Comparison of ENCODE assay signal across 10 cellular contexts in genomic region chr14:73749706-73750105, GRCh38. TPM values are rescaled to one million over a fixed set of nuclear protein-coding genes. Genes with fewer than 3 reads are reported as not detected.
DNase-seq lines count a peak whose midpoint lies in the region; ATAC-seq and TF ChIP-seq lines count a peak whose summit lies in the region.
"Had no signal": no experiment of that assay in that cellular context is flagged by ENCODE, and none has a peak within 500 bp of the region (broad histone marks: within the 10 kb centered on the region; RNA-seq: fewer than 3 reads in every experiment).

No MANE protein-coding gene starts in this region.

- no peak overlapping the region for H4K5ac ChIP-seq in H9 (ENCODE audit: insufficient read length, low read depth, low read length)

- H3K23ac ChIP-seq in H9 (ENCODE audit: insufficient read length, low read depth, low read length) = no peak overlapping the region

- H3K9ac ChIP-seq in H9 (ENCODE audit: extremely low read depth, insufficient read length, low read length) = no peak overlapping the region

- no peak overlapping the region for H4K91ac ChIP-seq in H9 (ENCODE audit: insufficient read length, low read depth, low read length)

- H3K27me3 ChIP-seq in H9 (ENCODE audit: insufficient read depth, low read length) (no peaks in the 10 kb centered on the region), gastroesophageal sphincter (no peaks in the 10 kb centered on the region), spleen (replicated peaks in 1 of 7) (no peaks in the 10 kb centered on the region)

- H2AFZ ChIP-seq in H9 (ENCODE audit: low read length) = no peak overlapping the region

- H3K4ac ChIP-seq in H9 (ENCODE audit: low read depth, low read length) = no peak overlapping the region

- H3K18ac ChIP-seq in H9 (ENCODE audit: insufficient read length, low read depth, low read length) = no peak overlapping the region

- H3K79me2 ChIP-seq in H9 (ENCODE audit: insufficient read depth, low read length) = peaks cover 4% of the 10 kb centered on the region; the same call in 1 of the 2 replicates

- H3K79me1 ChIP-seq in H9 (ENCODE audit: insufficient read depth, low read depth, low read length, poor library complexity, severe bottlenecking) = no peaks in the 10 kb centered on the region

- intact Hi-C loops in activated CD4-positive, alpha-beta memory T cell treated with anti-CD3 and anti-CD28 coated beads for 36 hours (cut with micrococcal nuclease) = loop anchor here (5.0 to 10.0 kb wide), 2 partner anchors 38 to 335 kb away; partner anchors contain the start of genes ALDH6A1 and LIN52
- intact Hi-C loops in spleen (cut with DNase I; ENCODE audit: low total_unique reads) = loop anchor here (5.0 kb wide), 1 partner anchor 38 kb away; no protein-coding TSS in a partner anchor

- H3K4me1 ChIP-seq in H9 (ENCODE audit: insufficient read depth, low read length) (peaks cover 6% of the 10 kb centered on the region; the same call in 1 of the 2 replicates), gastroesophageal sphincter (peaks cover 49 to 100% (median 81%) of the 10 kb centered on the region in 3 donors), spleen (peaks cover 93 to 100% (median 100%) of the 10 kb centered on the region in 6 donors)

- TF ChIP-seq CTCF in H9 (conservative IDR thresholded peaks at IDR 0.05) (no peak), gastroesophageal sphincter (IDR thresholded peaks at IDR 0.05) (no peak), spleen (IDR thresholded peaks at IDR 0.05 in 8 of 11, conservative IDR thresholded peaks at IDR 0.05 in 3 of 11) (no peak)

- WGBS in H9 (ENCODE audit: extremely low coverage, insufficient read length, low lambda C conversion rate) = no CpG with 5 or more reads among the region's 6 CpGs
- WGBS in gastroesophageal sphincter (ENCODE audit: low coverage in 1 of 2), 2 donors = 33% methylated on average over 4 of the region's 6 CpGs; no CpG with 5 or more reads in 1 of the 2 donors
- WGBS in spleen, 5 donors = 43 to 58% (median 46%) methylated on average over 6 of the region's 6 CpGs

- H2BK20ac ChIP-seq in H9 (ENCODE audit: low read depth, low read length, poor library complexity, severe bottlenecking) = no peak overlapping the region

- no peak overlapping the region for H3K27ac Mint-ChIP-seq in H9
- H3K27ac Mint-ChIP-seq in activated CD4-positive, alpha-beta memory T cell treated with anti-CD3 and anti-CD28 coated beads for 36 hours = peak overlapping the region; percentile 33

- H2AK5ac ChIP-seq in H9 (ENCODE audit: insufficient read length, low read length) = no peak overlapping the region

- no peak overlapping the region for H4K8ac ChIP-seq in H9 (replicated peaks; ENCODE audit: insufficient read length, low read depth, low read length)

- CTCF ChIA-PET in activated CD4-positive, alpha-beta memory T cell treated with anti-CD3 and anti-CD28 coated beads for 36 hours (lab: Charles Lee) = interaction anchor here (0.5 to 2.7 kb wide), 8 partner anchors 8 to 76 kb away, joined by 3 to 12 read pairs (median 4); a partner anchor contains a TSS

- peak; percentile 22 for DNase-seq in H9
- DNase-seq in activated CD4-positive, alpha-beta memory T cell treated with anti-CD3 and anti-CD28 coated beads for 36 hours = no peak
- peak; percentile 71 for DNase-seq in spleen
- no peak for DNase-seq in left lobe of liver (ENCODE audit: low spot score)
- DNase-seq: RPMI8226 had no signal

- no peak for ATAC-seq in gastroesophageal sphincter
- no peak for ATAC-seq in HG02981 (IDR thresholded peaks at IDR 0.05; ENCODE audit: unreplicated experiment)
- no peak for ATAC-seq in HG03196 (IDR thresholded peaks at IDR 0.05; ENCODE audit: unreplicated experiment)
- no peak for ATAC-seq in left lobe of liver
- no peak for ATAC-seq in esophagus mucosa
- ATAC-seq: activated CD4-positive, CD25-positive, alpha-beta regulatory T cell treated with anti-CD3 and anti-CD28 coated beads, Interleukin-2, amount 50 U/mL, for 24 hours had no signal

- TF ChIP-seq EP300 in gastroesophageal sphincter (IDR thresholded peaks at IDR 0.05) = no peak

- TF ChIP-seq POLR2A in gastroesophageal sphincter (IDR thresholded peaks at IDR 0.05) = no peak
- TF ChIP-seq POLR2A in spleen (IDR thresholded peaks at IDR 0.05) = no peak

- peaks cover 2% of the 10 kb centered on the region for H4K20me1 ChIP-seq in H9 (ENCODE audit: control insufficient read depth, insufficient read depth, insufficient read length)

- H2BK120ac ChIP-seq in H9 (ENCODE audit: low read depth, low read length, poor library complexity, severe bottlenecking) = no peak overlapping the region

- no peak overlapping the region for H2BK15ac ChIP-seq in H9 (ENCODE audit: low read depth, low read length)

- H3K4me3 ChIP-seq in gastroesophageal sphincter (no peak overlapping the region), spleen (peak overlapping the region in 1 of 8 donors; percentile 0)

- no peak overlapping the region for H3K4me2 ChIP-seq in H9 (ENCODE audit: insufficient read depth, insufficient read length, low read length)

- peaks cover 38 to 44% of the 10 kb centered on the region in 2 experiments for H3K4me1 Mint-ChIP-seq in H9
- peaks cover 94% of the 10 kb centered on the region for H3K4me1 Mint-ChIP-seq in activated CD4-positive, alpha-beta memory T cell treated with anti-CD3 and anti-CD28 coated beads for 36 hours (ENCODE audit: low read depth)

- no peak overlapping the region for H3K14ac ChIP-seq in H9 (ENCODE audit: insufficient read depth, low read length)

- no peaks in the 10 kb centered on the region for H3K23me2 ChIP-seq in H9 (ENCODE audit: insufficient read length, low read depth, low read length, poor library complexity, severe bottlenecking)

- H3K4me3 Mint-ChIP-seq in H9 = no peak overlapping the region
- no peak overlapping the region for H3K4me3 Mint-ChIP-seq in activated CD4-positive, alpha-beta memory T cell treated with anti-CD3 and anti-CD28 coated beads for 36 hours

- peaks cover 2% of the 10 kb centered on the region; the same call in 1 of the 2 replicates for H3K27me3 Mint-ChIP-seq in H9 (ENCODE audit: low read depth)
- no peaks in the 10 kb centered on the region for H3K27me3 Mint-ChIP-seq in activated CD4-positive, alpha-beta memory T cell treated with anti-CD3 and anti-CD28 coated beads for 36 hours

- H3T11ph ChIP-seq in H9 (ENCODE audit: low read length) = no peak overlapping the region

- no peak overlapping the region for H2BK5ac ChIP-seq in H9 (ENCODE audit: insufficient read length, low read length)

- no peak overlapping the region for H3K27ac ChIP-seq in H9 (ENCODE audit: insufficient read length, low read depth, low read length)
- peak overlapping the region; percentile 75 to 100 (median 98) for H3K27ac ChIP-seq in gastroesophageal sphincter
- peak overlapping the region; percentile 81 to 99 (median 97) for H3K27ac ChIP-seq in spleen

- POLR2A ChIA-PET in activated CD4-positive, alpha-beta memory T cell treated with anti-CD3 and anti-CD28 coated beads for 36 hours (lab: Charles Lee) = interaction anchor here (1.0 kb wide), 3 partner anchors 9 to 106 kb away, joined by 3 to 4 read pairs (median 3); no protein-coding TSS in a partner anchor

- no peaks in the 10 kb centered on the region for H3K36me3 ChIP-seq in gastroesophageal sphincter
- peaks cover 0 to 5% (median 0%) of the 10 kb centered on the region in 6 donors for H3K36me3 ChIP-seq in spleen

- H3K9me3 ChIP-seq in H9 (ENCODE audit: control insufficient read depth, low read depth, low read length) (no peaks in the 10 kb centered on the region), gastroesophageal sphincter (no peaks in the 10 kb centered on the region), spleen (no peaks in the 10 kb centered on the region)

- no peak overlapping the region for H2BK12ac ChIP-seq in H9 (ENCODE audit: insufficient read length, low read depth, low read length)

- no peaks in the 10 kb centered on the region; a peak in 1 of 5 replicates for H3K9me3 Mint-ChIP-seq in H9
- H3K9me3 Mint-ChIP-seq in activated CD4-positive, alpha-beta memory T cell treated with anti-CD3 and anti-CD28 coated beads for 36 hours = no peaks in the 10 kb centered on the region

- no peaks in the 10 kb centered on the region for H3K36me3 Mint-ChIP-seq in H9 (ENCODE audit: insufficient read depth in 1 of 3, low read depth in 3 of 3)
- H3K36me3 Mint-ChIP-seq in activated CD4-positive, alpha-beta memory T cell treated with anti-CD3 and anti-CD28 coated beads for 36 hours = peaks cover 11% of the 10 kb centered on the region

- H3K56ac ChIP-seq in H9 (ENCODE audit: insufficient read length, low read depth, low read length) = no peak overlapping the region

RNA-seq across cellular contexts. Expression of gene PNMA1, which starts 35.5 kb away (rescaled TPM):
- total RNA-seq in H9 (2021) (56.1 and 58.0 TPM in 2 replicates), gastroesophageal sphincter (10 to 100 TPM; 41.7 to 95.2 (median 47.6) TPM), spleen (10 to 100 TPM; 21.1 to 31.8 (median 25.4) TPM), left lobe of liver (2.3 TPM), esophagus mucosa (11.6 TPM)
- total RNA-seq in activated CD4-positive, alpha-beta memory T cell treated with anti-CD3 and anti-CD28 coated beads for 36 hours = 10 to 100 TPM; 28.2 to 28.3 TPM
- 10 to 100 TPM; 13.1 to 19.8 (median 13.8) TPM for polyA plus RNA-seq in spleen

Comparison
In these comparisons a context has a peak if more than half of its experiments do, and no peak if none do; other contexts are left out.
1. DNase-seq: peak in H9 (single experiment) and spleen (single experiment); none in activated CD4-positive, alpha-beta memory T cell treated with anti-CD3 and anti-CD28 coated beads for 36 hours (single experiment) and left lobe of liver (single experiment).